ENCODE assay signal across 1 cellular context in genomic region chr1:3070654-3071506, GRCh38.
TF ChIP-seq lines count a peak whose summit lies in the region.

No MANE protein-coding gene starts in this region.

TF ChIP-seq in HepG2, 621 proteins besides CTCF, POLR2A, EP300 and RAD21 (continued from another document and continues in another):
- TF ChIP-seq ZBTB14 (CRISPR knock-in tag; IDR thresholded peaks at IDR 0.05) = no peak
- TF ChIP-seq RNF2 (conservative IDR thresholded peaks at IDR 0.05; ENCODE audit: low read depth) = 0 out of 2 replicates have a peak, but pooled peaks have one; percentile 32
- no peak for TF ChIP-seq LCORL (IDR thresholded peaks at IDR 0.05)
- peak; percentile 40; the same call in 1 of the 2 replicates for TF ChIP-seq LCORL (CRISPR knock-in tag; IDR thresholded peaks at IDR 0.05)
- TF ChIP-seq NR2C2 (CRISPR knock-in tag; IDR thresholded peaks at IDR 0.05; ENCODE audit: borderline replicate concordance) = peak; percentile 96
- TF ChIP-seq ZNF788 (CRISPR knock-in tag; IDR thresholded peaks at IDR 0.05; ENCODE audit: borderline replicate concordance) = peak; percentile 73
- no peak for TF ChIP-seq MXI1 (IDR thresholded peaks at IDR 0.05; ENCODE audit: borderline replicate concordance, low read depth, low read length)
- no peak; the same call in 1 of the 2 replicates for TF ChIP-seq NFAT5 (CRISPR knock-in tag; IDR thresholded peaks at IDR 0.05)
- TF ChIP-seq HMGXB4 (CRISPR knock-in tag; IDR thresholded peaks at IDR 0.05; ENCODE audit: borderline replicate concordance in 1 of 2, low read depth in 1 of 2) = peak in 1 of 2 experiments; percentile 61; a peak in 2 of 4 replicates
- TF ChIP-seq ZKSCAN5 (CRISPR knock-in tag; IDR thresholded peaks at IDR 0.05) = no peak
- TF ChIP-seq DNMT1 (CRISPR knock-in tag; IDR thresholded peaks at IDR 0.05) = peak; percentile 34; the same call in 1 of the 2 replicates
- peak; percentile 91 for TF ChIP-seq UBTF (CRISPR knock-in tag; IDR thresholded peaks at IDR 0.05)
- TF ChIP-seq GMEB1 (CRISPR knock-in tag; IDR thresholded peaks at IDR 0.05; ENCODE audit: borderline replicate concordance) = no peak; the same call in 1 of the 2 replicates
- peak; percentile 51; the same call in 1 of the 2 replicates for TF ChIP-seq TBX2 (CRISPR knock-in tag; IDR thresholded peaks at IDR 0.05; ENCODE audit: borderline replicate concordance)
- no peak for TF ChIP-seq PAWR (CRISPR knock-in tag; IDR thresholded peaks at IDR 0.05; ENCODE audit: borderline replicate concordance)
- no peak for TF ChIP-seq ZBTB40 (IDR thresholded peaks at IDR 0.05)
- peak; percentile 46; the same call in 1 of the 2 replicates for TF ChIP-seq ZBTB40 (CRISPR knock-in tag; IDR thresholded peaks at IDR 0.05)
- no peak for TF ChIP-seq ZNF207 (IDR thresholded peaks at IDR 0.05; ENCODE audit: borderline replicate concordance)
- TF ChIP-seq ZNF558 (CRISPR knock-in tag; IDR thresholded peaks at IDR 0.05; ENCODE audit: borderline replicate concordance) = no peak
- no peak for TF ChIP-seq ZNF598 (CRISPR knock-in tag; IDR thresholded peaks at IDR 0.05; ENCODE audit: borderline replicate concordance)
- peak; percentile 45; the same call in 1 of the 2 replicates for TF ChIP-seq POGK (CRISPR knock-in tag; conservative IDR thresholded peaks at IDR 0.05)
- TF ChIP-seq ZNF639 (CRISPR knock-in tag; conservative IDR thresholded peaks at IDR 0.05) = no peak; the same call in 1 of the 2 replicates
- TF ChIP-seq SAP130 (CRISPR knock-in tag; IDR thresholded peaks at IDR 0.05; ENCODE audit: low read depth) = peak; percentile 33; the same call in 1 of the 2 replicates
- no peak for TF ChIP-seq MZF1 (CRISPR knock-in tag; IDR thresholded peaks at IDR 0.05; ENCODE audit: borderline replicate concordance)
